22 cellular contexts compared by ENCODE assay signal in the genomic region with DNA sequence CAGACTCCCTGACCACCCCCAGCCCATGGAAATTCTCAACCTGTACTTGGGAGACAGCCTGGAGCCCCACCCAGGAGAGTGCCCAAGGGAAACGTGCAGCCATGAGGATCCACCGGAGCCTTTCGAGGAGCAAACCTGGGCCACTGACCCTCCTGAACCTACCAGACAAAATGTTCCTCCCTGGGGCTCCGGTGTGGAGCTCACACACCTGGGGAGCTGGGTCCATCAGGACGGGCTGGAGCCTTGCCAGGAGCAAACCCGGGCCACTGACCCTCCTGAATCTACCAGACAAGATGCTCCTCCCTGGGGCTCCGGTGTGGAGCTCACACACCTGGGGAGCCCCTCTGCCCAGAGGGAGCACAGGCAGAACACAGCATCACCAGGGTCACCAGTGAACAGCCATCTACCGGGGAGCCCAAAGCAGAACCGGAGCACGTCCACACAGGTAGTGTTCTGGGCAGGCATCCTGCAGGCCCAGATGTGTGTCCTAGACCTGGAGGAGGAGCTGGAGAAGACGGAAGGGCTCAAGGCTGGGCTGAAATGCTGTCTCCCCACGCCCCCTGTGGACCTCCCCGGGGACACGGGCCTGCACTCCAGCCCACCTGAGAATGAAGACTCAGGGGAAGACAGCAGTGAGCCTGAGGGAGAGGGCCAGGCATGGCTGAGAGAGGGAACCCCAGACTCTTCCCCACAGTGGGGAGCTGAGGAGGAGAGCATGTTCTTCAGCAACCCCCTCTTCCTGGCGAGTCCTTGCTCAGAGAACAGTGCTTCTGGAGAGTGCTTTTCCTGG. TPM values are rescaled to one million over a fixed set of nuclear protein-coding genes. Genes with fewer than 3 reads are reported as not detected.
DNase-seq lines count a peak whose midpoint lies in the region; ATAC-seq, FAIRE-seq and TF ChIP-seq lines count a peak whose summit lies in the region.
"Had no signal": no experiment of that assay in that cellular context is flagged by ENCODE, and none has a peak within 500 bp of the region (broad histone marks: within the 10 kb centered on the region; RNA-seq: fewer than 3 reads in every experiment).

No MANE protein-coding gene starts in this region.

- H3K27me3 Mint-ChIP-seq in activated naive CD4-positive, alpha-beta T cell treated with anti-CD3 and anti-CD28 coated beads, Interleukin-2, amount 50 U/mL, for 24 hours: no peaks in the 10 kb centered on the region
- H3K27me3 Mint-ChIP-seq: naive B cell, progenitor cell of endocrine pancreas had no signal

- H3K56ac ChIP-seq in H1 (replicated peaks; ENCODE audit: insufficient read length, low read depth, low read length): no peak overlapping the region

- TF ChIP-seq CTCF in Loucy (conservative IDR thresholded peaks at IDR 0.05; ENCODE audit: low read length): no peak
- no peak for TF ChIP-seq CTCF in H1 (IDR thresholded peaks at IDR 0.05; ENCODE audit: control extremely low read depth in 1 of 3, insufficient read depth in 1 of 3, low read depth in 1 of 3, low read length in 3 of 3)
- TF ChIP-seq CTCF in upper lobe of right lung (IDR thresholded peaks at IDR 0.05): no peak

- no peak overlapping the region for H2BK120ac ChIP-seq in H1 (replicated peaks; ENCODE audit: low read depth, low read length)

- no peak overlapping the region for H3K18ac ChIP-seq in H1 (ENCODE audit: extremely low read depth, low read length)

- no peak overlapping the region for H4K91ac ChIP-seq in H1 (replicated peaks; ENCODE audit: insufficient read length, low read length)

- ATAC-seq in upper lobe of right lung: no peak
- no peak for ATAC-seq in HG03354 (IDR thresholded peaks at IDR 0.05; ENCODE audit: poor library complexity, severe bottlenecking, unreplicated experiment)
- ATAC-seq in GM18519 (IDR thresholded peaks at IDR 0.05; ENCODE audit: low FRiP score, unreplicated experiment): no peak
- ATAC-seq: foreskin keratinocyte had no signal

- H3K36me3 Mint-ChIP-seq in activated naive CD4-positive, alpha-beta T cell treated with anti-CD3 and anti-CD28 coated beads, Interleukin-2, amount 50 U/mL, for 24 hours: peaks cover 11% of the 10 kb centered on the region

- H3K9me2 ChIP-seq in Loucy (replicated peaks; ENCODE audit: low read depth, low read length): no peaks in the 10 kb centered on the region

- H2AFZ ChIP-seq in Loucy (ENCODE audit: low read length) (no peak overlapping the region), H1 (ENCODE audit: low read length) (no peak overlapping the region)
- H2AFZ ChIP-seq: hepatocyte had no signal

- H3K4me2 ChIP-seq in Loucy (ENCODE audit: low read depth, low read length, poor library complexity, severe bottlenecking): peak overlapping the region; percentile 100
- no peak overlapping the region for H3K4me2 ChIP-seq in H1 (ENCODE audit: insufficient read depth in 1 of 2, low read depth in 2 of 2, low read length in 2 of 2)
- H3K4me2 ChIP-seq: hepatocyte had no signal

- POLR2A ChIA-PET in H1 (lab: Charles Lee; ENCODE audit: partially characterized antibody): interaction anchor here (1.0 kb wide), 1 partner anchor 9 kb away, joined by 4 read pairs; a partner anchor contains a TSS

- H2BK15ac ChIP-seq in H1 (ENCODE audit: low read length): no peak overlapping the region

- FAIRE-seq in H1 (lab: Jason Lieb, UNC): no peak
- FAIRE-seq: keratinocyte had no signal

- H3K4me3 ChIP-seq in Loucy (ENCODE audit: low read length, poor library complexity, severe bottlenecking) (no peak overlapping the region), H1 (ENCODE audit: extremely low read depth in 1 of 4, insufficient read depth in 2 of 4, low read depth in 3 of 4, low read length in 4 of 4) (no peak overlapping the region), upper lobe of right lung (no peak overlapping the region)
- H3K4me3 ChIP-seq: hepatocyte, SJCRH30, skin epidermis had no signal

- TF ChIP-seq EP300 in H1 (IDR thresholded peaks at IDR 0.05; ENCODE audit: borderline replicate concordance in 1 of 2, low read depth in 2 of 2, low read length in 2 of 2): no peak

- H3K79me1 ChIP-seq in H1 (ENCODE audit: low read depth, low read length): no peaks in the 10 kb centered on the region

- DNase-seq in activated naive CD4-positive, alpha-beta T cell treated with anti-CD3 and anti-CD28 coated beads, Interleukin-2, amount 50 U/mL, for 16 hours: no peak
- DNase-seq in H1 (ENCODE audit: low read depth in 1 of 2, low spot score in 2 of 2) (no peak), upper lobe of right lung (peak; percentile 51)
- DNase-seq: activated CD8-positive, alpha-beta memory T cell treated with anti-CD3 and anti-CD28 coated beads, Interleukin-2, amount 50 U/mL, for 48 hours; foreskin keratinocyte; KG1; naive B cell; NCI-H187; NCI-H2227 treated with DMSO at 0.1 percent for 48 hours; NCI-H774; stimulated activated CD4-positive, alpha-beta T cell treated with anti-CD3 and anti-CD28 coated beads, Interleukin-4, amount 100 ng/mL, for 24 hours had no signal

- no peak for TF ChIP-seq RAD21 in H1 (IDR thresholded peaks at IDR 0.05 in 1 of 2, conservative IDR thresholded peaks at IDR 0.05 in 1 of 2; ENCODE audit: low read depth in 2 of 2, low read length in 2 of 2)

- H3K4ac ChIP-seq in H1 (replicated peaks; ENCODE audit: insufficient read length, low read depth, low read length): no peak overlapping the region

- H3K23ac ChIP-seq in H1 (ENCODE audit: insufficient read length): no peak overlapping the region

- no peak overlapping the region for H3K14ac ChIP-seq in H1 (ENCODE audit: insufficient read length)

- H4K8ac ChIP-seq in H1 (ENCODE audit: extremely low read depth, insufficient read depth, low read length): peak overlapping the region; percentile 38; the same call in 1 of the 2 replicates

- H4K5ac ChIP-seq in H1 (ENCODE audit: insufficient read length, low read depth, low read length): no peak overlapping the region

- H3K4me1 Mint-ChIP-seq in activated naive CD4-positive, alpha-beta T cell treated with anti-CD3 and anti-CD28 coated beads, Interleukin-2, amount 50 U/mL, for 24 hours: peaks cover 90% of the 10 kb centered on the region

- H3K4me1 ChIP-seq in Loucy (ENCODE audit: insufficient read depth, low read length, poor library complexity, severe bottlenecking) (peaks cover 69% of the 10 kb centered on the region), H1 (replicated peaks in 1 of 4; ENCODE audit: control insufficient read depth in 3 of 4, insufficient read depth in 4 of 4, low read length in 3 of 4) (peaks cover 0 to 6% (median 2%) of the 10 kb centered on the region in 4 experiments; a peak in 2 of 7 replicates), upper lobe of right lung (peaks cover 28% of the 10 kb centered on the region)
- H3K4me1 ChIP-seq: foreskin keratinocyte had no signal

- H3K9ac ChIP-seq in Loucy (ENCODE audit: low read depth, low read length, poor library complexity, severe bottlenecking) (no peak overlapping the region), H1 (replicated peaks in 1 of 4; ENCODE audit: extremely low read depth in 1 of 4, low read depth in 3 of 4, low read length in 3 of 4) (no peak overlapping the region)

- H3K27me3 ChIP-seq in Loucy (ENCODE audit: insufficient read depth, low read length, poor library complexity, severe bottlenecking) (no peaks in the 10 kb centered on the region), H1 (replicated peaks in 1 of 4; ENCODE audit: control insufficient read depth in 3 of 4, extremely low read depth in 1 of 4, insufficient read depth in 3 of 4, low read length in 3 of 4) (no peaks in the 10 kb centered on the region), upper lobe of right lung (no peaks in the 10 kb centered on the region)
- H3K27me3 ChIP-seq: foreskin keratinocyte, hepatocyte, SJCRH30 had no signal

- peaks cover 44% of the 10 kb centered on the region; the same call in 1 of the 2 replicates for H3K36me3 ChIP-seq in Loucy (ENCODE audit: insufficient read depth, low read length)
- H3K36me3 ChIP-seq in H1 (ENCODE audit: control insufficient read depth in 2 of 4, insufficient read depth in 4 of 4, low read length in 3 of 4): no peaks in the 10 kb centered on the region
- H3K36me3 ChIP-seq in upper lobe of right lung: no peaks in the 10 kb centered on the region
- H3K36me3 ChIP-seq: SJCRH30 had no signal

- H3K27ac ChIP-seq in H1 (ENCODE audit: low read depth, low read length): no peak overlapping the region
- H3K27ac ChIP-seq in upper lobe of right lung: no peak overlapping the region
- H3K27ac ChIP-seq: foreskin keratinocyte, hepatocyte, SJCRH30 had no signal

- peak overlapping the region; percentile 85 for H3K27ac Mint-ChIP-seq in activated naive CD4-positive, alpha-beta T cell treated with anti-CD3 and anti-CD28 coated beads, Interleukin-2, amount 50 U/mL, for 24 hours
- H3K27ac Mint-ChIP-seq: progenitor cell of endocrine pancreas had no signal

- H2AK5ac ChIP-seq in H1 (ENCODE audit: low read depth, low read length): no peak overlapping the region

- 0 out of 2 replicates have a peak, but pooled peaks cover 2% of the 10 kb centered on the region for H3K23me2 ChIP-seq in H1 (ENCODE audit: low read depth, low read length)

- CTCF ChIA-PET in H1 (lab: Charles Lee; ENCODE audit: partially characterized antibody): interaction anchor here (0.7 to 2.7 kb wide), 14 partner anchors 8 to 207 kb away, joined by 3 to 20 read pairs (median 4); a partner anchor contains a TSS

- H3K4me3 Mint-ChIP-seq in activated naive CD4-positive, alpha-beta T cell treated with anti-CD3 and anti-CD28 coated beads, Interleukin-2, amount 50 U/mL, for 24 hours: no peak overlapping the region

- H4K20me1 ChIP-seq in Loucy (ENCODE audit: insufficient read depth, low read length, poor library complexity, severe bottlenecking) (peaks cover 89% of the 10 kb centered on the region), H1 (replicated peaks in 1 of 2; ENCODE audit: control insufficient read depth in 1 of 2, insufficient read depth in 2 of 2, low read length in 2 of 2) (no peaks in the 10 kb centered on the region)

- 91% methylated on average over 14 of the region's 15 CpGs; no CpG with 5 or more reads in 1 of the 2 experiments for WGBS in H1 (ENCODE audit: extremely low coverage in 1 of 2, insufficient coverage in 1 of 2, insufficient read length in 1 of 2, insufficient replicate concordance in 2 of 2, low coverage in 1 of 2, low lambda C conversion rate in 2 of 2, missing lambda C conversion rate in 1 of 2), 2 experiments

- TF ChIP-seq POLR2A in H1 (IDR thresholded peaks at IDR 0.05; ENCODE audit: control extremely low read depth in 1 of 2, low read depth in 2 of 2, low read length in 2 of 2): no peak

- H3K9me3 ChIP-seq in Loucy (ENCODE audit: insufficient read depth, low read depth, low read length): no peaks in the 10 kb centered on the region
- no peaks in the 10 kb centered on the region for H3K9me3 ChIP-seq in H1 (ENCODE audit: insufficient read depth in 2 of 2, low read depth in 1 of 2, low read length in 1 of 2)
- H3K9me3 ChIP-seq in upper lobe of right lung: no peaks in the 10 kb centered on the region
- H3K9me3 ChIP-seq: SJCRH30 had no signal

- H3K79me2 ChIP-seq in Loucy (ENCODE audit: insufficient read depth, low read length) (peaks cover 90% of the 10 kb centered on the region), H1 (ENCODE audit: control insufficient read depth in 1 of 2, insufficient read depth in 2 of 2, low read length in 2 of 2) (no peaks in the 10 kb centered on the region)
- H3K79me2 ChIP-seq: hepatocyte had no signal

- intact Hi-C loops in upper lobe of right lung (cut with DNase I): no loop called here

- no peak overlapping the region for H2BK5ac ChIP-seq in H1 (ENCODE audit: low read depth, low read length)

- no peak overlapping the region for H2BK20ac ChIP-seq in H1 (ENCODE audit: low read length)

- no peak overlapping the region for H2BK12ac ChIP-seq in H1 (ENCODE audit: low read depth, low read length)

- H3F3A ChIP-seq in Loucy (ENCODE audit: low read depth): no peaks in the 10 kb centered on the region

- no peaks in the 10 kb centered on the region for H3K9me3 Mint-ChIP-seq in activated naive CD4-positive, alpha-beta T cell treated with anti-CD3 and anti-CD28 coated beads, Interleukin-2, amount 50 U/mL, for 24 hours
- H3K9me3 Mint-ChIP-seq: naive B cell had no signal

RNA-seq across cellular contexts. Expression of a gene that starts 8.9 kb away (rescaled TPM):
- 1.2 and 1.3 TPM in 2 replicates for total RNA-seq in H1 (2021; fragmentation: NEBNext Ultra II Directional; extraction: Animal tissue kit (Norgen Biotek cat#: 25700))
- polyA plus RNA-seq in H1 (2011; rRNA removed): 0.53 and 0.93 TPM in 2 replicates
- 0.69 TPM for polyA plus RNA-seq in H1 (2011; cell fraction: cytosol; rRNA removed)
- polyA plus RNA-seq in H1 (2011; cell fraction: nucleus; rRNA removed): 2.1 TPM
- 0.57 to 1.2 TPM (median 0.92 TPM) in 4 replicates for polyA plus RNA-seq in H1 (2012, experiment 1 of 2)
- polyA plus RNA-seq in H1 (2012, experiment 2 of 2): 0.73 TPM
- polyA plus RNA-seq in H1 (2013, experiment 1 of 2): 0.71 TPM
- 0.50 TPM for polyA plus RNA-seq in H1 (2013, experiment 2 of 2)
- 0.41 and 1.4 TPM in 2 replicates for polyA minus RNA-seq in H1 (2011; rRNA and poly(A)+ RNA removed)
- not detected for polyA minus RNA-seq in H1 (2011; cell fraction: cytosol; rRNA and poly(A)+ RNA removed)
- 0.70 TPM for polyA minus RNA-seq in H1 (2011; cell fraction: nucleus; rRNA and poly(A)+ RNA removed)
- total RNA-seq in upper lobe of right lung: 37.8 TPM

RNA-seq across cellular contexts. Expression of a gene that starts 55.3 kb away (rescaled TPM):
- total RNA-seq in H1 (2021; fragmentation: NEBNext Ultra II Directional; extraction: Animal tissue kit (Norgen Biotek cat#: 25700)): not detected in 2 replicates
- polyA plus RNA-seq in H1 (2011; rRNA removed): not detected in 2 replicates
- not detected for polyA plus RNA-seq in H1 (2011; cell fraction: cytosol; rRNA removed)
- not detected for polyA plus RNA-seq in H1 (2011; cell fraction: nucleus; rRNA removed)
- polyA plus RNA-seq in H1 (2012, experiment 1 of 2): not detected in 4 replicates
- not detected for polyA plus RNA-seq in H1 (2012, experiment 2 of 2)
- polyA plus RNA-seq in H1 (2013, experiment 1 of 2): not detected
- not detected for polyA plus RNA-seq in H1 (2013, experiment 2 of 2)
- polyA minus RNA-seq in H1 (2011; rRNA and poly(A)+ RNA removed): not detected in 2 replicates
- not detected for polyA minus RNA-seq in H1 (2011; cell fraction: cytosol; rRNA and poly(A)+ RNA removed)
- not detected for polyA minus RNA-seq in H1 (2011; cell fraction: nucleus; rRNA and poly(A)+ RNA removed)
- 41.7 TPM for total RNA-seq in upper lobe of right lung
- total RNA-seq: dermis microvascular lymphatic vessel endothelial cell, progenitor cell of endocrine pancreas, SJCRH30, temporal lobe had no signal

Comparison
In these comparisons a context has a peak if more than half of its experiments do, and no peak if none do; other contexts are left out.
1. RNA of a gene that starts 8.9 kb away (total RNA-seq): 37.8 TPM in upper lobe of right lung (single experiment); 1.2 to 1.3 TPM in H1; every median in the first group is over 10 times any median in the second.
2. RNA of a gene that starts 55.3 kb away (total RNA-seq): 41.7 TPM in upper lobe of right lung (single experiment); not detected in H1; every median in the first group is over 10 times any median in the second.